In genomic region chr6:84026721-84027164, GRCh38 we compare ENCODE assay signal across 1 cellular context.
TF ChIP-seq lines count a peak whose summit lies in the region.

No MANE protein-coding gene starts in this region.

TF ChIP-seq in H1, 55 proteins besides CTCF, POLR2A, EP300 and RAD21 (continued from another document):
- TF ChIP-seq HDAC2 (IDR thresholded peaks at IDR 0.05; ENCODE audit: borderline replicate concordance in 1 of 2, low read depth in 2 of 2, low read length in 2 of 2) (no peak), TCF12 (IDR thresholded peaks at IDR 0.05; ENCODE audit: low read depth, low read length) (no peak), TAF1 (IDR thresholded peaks at IDR 0.05; ENCODE audit: low read depth, low read length) (no peak), JUN (IDR thresholded peaks at IDR 0.05; ENCODE audit: low read depth, low read length) (no peak), YY1 (IDR thresholded peaks at IDR 0.05; ENCODE audit: low read depth, low read length) (no peak), FOSL1 (IDR thresholded peaks at IDR 0.05; ENCODE audit: insufficient read depth, low read depth, low read length) (no peak), SP4 (IDR thresholded peaks at IDR 0.05; ENCODE audit: low read length) (no peak), CBX8 (IDR thresholded peaks at IDR 0.05; ENCODE audit: borderline replicate concordance, low read depth, low read length) (no peak)
- TF ChIP-seq, protein P1, sequence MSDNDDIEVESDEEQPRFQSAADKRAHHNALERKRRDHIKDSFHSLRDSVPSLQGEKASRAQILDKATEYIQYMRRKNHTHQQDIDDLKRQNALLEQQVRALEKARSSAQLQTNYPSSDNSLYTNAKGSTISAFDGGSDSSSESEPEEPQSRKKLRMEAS (IDR thresholded peaks at IDR 0.05) = no peak
